ENCODE assay signal across 24 cellular contexts in the genomic region with DNA sequence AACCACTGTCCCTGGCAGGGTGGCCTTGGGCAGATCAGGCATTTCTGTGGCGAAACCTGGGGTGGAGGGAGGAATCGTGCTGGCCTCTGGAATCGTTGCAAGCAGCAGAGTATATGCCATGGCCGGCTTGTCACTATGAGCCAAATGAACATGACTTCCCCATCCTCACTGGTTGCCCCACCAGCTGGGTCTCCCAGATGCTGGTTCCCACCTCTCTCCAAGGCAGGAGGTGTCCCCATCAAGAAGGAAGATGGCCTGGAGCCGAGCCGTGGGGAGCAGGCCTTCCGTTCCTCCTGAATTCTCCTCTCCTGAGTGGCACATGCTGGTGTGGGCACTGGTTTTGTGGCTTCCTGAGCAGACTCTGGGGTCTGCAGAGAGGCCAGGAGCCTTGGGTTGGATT.
"Had no signal": no experiment of that assay in that cellular context is flagged by ENCODE, and none has a peak within 500 bp of the region (broad histone marks: within the 10 kb centered on the region; RNA-seq: fewer than 3 reads in every experiment).

No MANE protein-coding gene starts in this region.

- DNase-seq: activated CD4-positive, alpha-beta T cell treated with anti-CD3 and anti-CD28 coated beads for 4 hours; activated CD8-positive, alpha-beta memory T cell treated with anti-CD3 and anti-CD28 coated beads, Interleukin-2, amount 50 U/mL, for 48 hours; activated CD8-positive, alpha-beta T cell treated with anti-CD3 and anti-CD28 coated beads, Interleukin-2, amount 10 ng/mL, durations not matched to agents 7 days and 5 days; activated gamma-delta T cell; activated naive CD4-positive, alpha-beta T cell treated with anti-CD3 and anti-CD28 coated beads for 36 hours; activated T-cell treated with anti-CD3 and anti-CD28 coated beads, Interleukin-2, amount 50 U/mL, for 1 hour; anterior cingulate cortex; caudate nucleus; Kasumi-1; KBM-7; NCI-H1105 treated with DMSO at 0.1 percent for 48 hours; NCI-H1436 treated with DMSO at 0.1 percent for 48 hours; NCI-H187; NCI-H2081; NCI-H510A treated with DMSO at 0.1 percent for 48 hours; NCI-H69; SHP77 treated with DMSO at 0.1 percent for 48 hours had no signal

- H3K27ac Mint-ChIP-seq: activated CD8-positive, alpha-beta T cell treated with anti-CD3 and anti-CD28 coated beads, Interleukin-2, amount 10 ng/mL, durations not matched to agents 7 days and 5 days; activated naive CD4-positive, alpha-beta T cell treated with anti-CD3 and anti-CD28 coated beads for 36 hours; activated naive CD8-positive, alpha-beta T cell; T-helper 1 cell treated with Interleukin-12 subunit alpha and Interleukin-12 subunit beta and Interleukin-4 antibody, amounts not matched to agents 30 μg/mL and 1 μg/mL, for 36 hours had no signal

- H3K4me3 ChIP-seq: adrenal gland, breast epithelium, Peyer's patch had no signal

- H3K27ac ChIP-seq: adrenal gland, breast epithelium, Peyer's patch, RWPE1 had no signal

- H3K4me3 Mint-ChIP-seq: activated CD8-positive, alpha-beta T cell treated with anti-CD3 and anti-CD28 coated beads, Interleukin-2, amount 10 ng/mL, durations not matched to agents 7 days and 5 days; activated naive CD4-positive, alpha-beta T cell treated with anti-CD3 and anti-CD28 coated beads for 36 hours; activated naive CD8-positive, alpha-beta T cell; T-helper 1 cell treated with Interleukin-12 subunit alpha and Interleukin-12 subunit beta and Interleukin-4 antibody, amounts not matched to agents 30 μg/mL and 1 μg/mL, for 36 hours had no signal

- H3K4me1 ChIP-seq: adrenal gland, breast epithelium, Peyer's patch had no signal

- H3K36me3 Mint-ChIP-seq: activated naive CD8-positive, alpha-beta T cell had no signal

- H3K36me3 ChIP-seq: adrenal gland, breast epithelium, Peyer's patch had no signal

- H3K27me3 ChIP-seq: adrenal gland, Peyer's patch had no signal

- ATAC-seq: activated CD4-positive, CD25-positive, alpha-beta regulatory T cell treated with anti-CD3 and anti-CD28 coated beads, Interleukin-2, amount 50 U/mL, for 24 hours; activated CD8-positive, alpha-beta T cell treated with anti-CD3 and anti-CD28 coated beads, Interleukin-2, amount 10 ng/mL, durations not matched to agents 7 days and 5 days had no signal

- H3K27me3 Mint-ChIP-seq: activated naive CD8-positive, alpha-beta T cell had no signal
